ENCODE assay signal across 17 cellular contexts in genomic region chr2:136373035-136373434, GRCh38.
DNase-seq lines count a peak whose midpoint lies in the region; TF ChIP-seq lines count a peak whose summit lies in the region.
"Had no signal": no experiment of that assay in that cellular context is flagged by ENCODE, and none has a peak within 500 bp of the region (broad histone marks: within the 10 kb centered on the region; RNA-seq: fewer than 3 reads in every experiment).

No MANE protein-coding gene starts in this region.

- no peaks in the 10 kb centered on the region for H3K36me3 ChIP-seq in neural cell (ENCODE audit: insufficient read depth, low read length)
- H3K36me3 ChIP-seq: BLaER1 treated with 17β-estradiol and CSF1 and Interleukin-3, amounts not matched to agents 10 nM and 100 nM had no signal

- H3K9me2 ChIP-seq in neural cell (ENCODE audit: insufficient read depth, low read length): no peaks in the 10 kb centered on the region

- H3F3A ChIP-seq in neural cell (ENCODE audit: insufficient read depth, low read length, poor library complexity, severe bottlenecking): no peaks in the 10 kb centered on the region

- H3K27ac Mint-ChIP-seq in T-helper 2 cell treated with Interferon-gamma antibody and Interleukin-4, amounts not matched to agents 5 μg/mL and 100 μg/mL, for 36 hours: no peak overlapping the region
- H3K27ac Mint-ChIP-seq: B cell; CD4-positive, alpha-beta T cell; CD8-positive, alpha-beta T cell had no signal

- H2AFZ ChIP-seq in neural cell (ENCODE audit: low read depth, low read length): no peak overlapping the region

- no peaks in the 10 kb centered on the region for H3K27me3 ChIP-seq in neural cell (ENCODE audit: insufficient read depth, low read depth, low read length)
- H3K27me3 ChIP-seq: BLaER1 treated with 17β-estradiol and CSF1 and Interleukin-3, amounts not matched to agents 10 nM and 100 nM had no signal

- no peak overlapping the region for H3K4me3 Mint-ChIP-seq in T-helper 2 cell treated with Interferon-gamma antibody and Interleukin-4, amounts not matched to agents 5 μg/mL and 100 μg/mL, for 36 hours
- H3K4me3 Mint-ChIP-seq: B cell; CD4-positive, alpha-beta T cell; CD8-positive, alpha-beta T cell had no signal

- peaks cover 48% of the 10 kb centered on the region for H3K4me1 Mint-ChIP-seq in T-helper 2 cell treated with Interferon-gamma antibody and Interleukin-4, amounts not matched to agents 5 μg/mL and 100 μg/mL, for 36 hours (ENCODE audit: low read depth)

- TF ChIP-seq EP300 in neural cell (conservative IDR thresholded peaks at IDR 0.05; ENCODE audit: poor library complexity, severe bottlenecking): peak; percentile 87

- peaks cover 15% of the 10 kb centered on the region for H3K9me3 Mint-ChIP-seq in T-helper 2 cell treated with Interferon-gamma antibody and Interleukin-4, amounts not matched to agents 5 μg/mL and 100 μg/mL, for 36 hours
- H3K9me3 Mint-ChIP-seq: CD4-positive, alpha-beta T cell; CD8-positive, alpha-beta T cell had no signal

- H3K9ac ChIP-seq in neural cell (ENCODE audit: low read length): no peak overlapping the region
- H3K9ac ChIP-seq: BLaER1 treated with 17β-estradiol and CSF1 and Interleukin-3, amounts not matched to agents 10 nM and 100 nM had no signal

- no peak for TF ChIP-seq RAD21 in neural cell (conservative IDR thresholded peaks at IDR 0.05)

- H3K79me2 ChIP-seq in neural cell (replicated peaks; ENCODE audit: insufficient read depth, low read length): no peaks in the 10 kb centered on the region

- H3K9me3 ChIP-seq in neural cell (ENCODE audit: low read length): no peaks in the 10 kb centered on the region
- H3K9me3 ChIP-seq: A549, Caco-2 had no signal

- no peaks in the 10 kb centered on the region for H4K20me1 ChIP-seq in neural cell (ENCODE audit: insufficient read depth)
- H4K20me1 ChIP-seq: BLaER1 treated with 17β-estradiol and CSF1 and Interleukin-3, amounts not matched to agents 10 nM and 100 nM had no signal

- DNase-seq in T-helper 2 cell treated with Interferon-gamma antibody and Interleukin-4, amounts not matched to agents 5 μg/mL and 100 μg/mL, for 36 hours (ENCODE audit: low spot score): peak; percentile 3
- DNase-seq in T-helper 2 cell (no peak), T-helper 1 cell (no peak), NCI-H748 treated with DMSO at 0.1 percent for 48 hours (lab: John Stamatoyannopoulos, UW) (no peak)
- DNase-seq: AML-193; Caco-2; Calu3; CD4-positive, alpha-beta T cell; CD8-positive, alpha-beta T cell; DMS79 treated with DMSO at 0.1 percent for 48 hours; GF-D8 had no signal

- H3K4me3 ChIP-seq in neural cell (ENCODE audit: low read length): no peak overlapping the region
- H3K4me3 ChIP-seq: A549; BLaER1 treated with 17β-estradiol and CSF1 and Interleukin-3, amounts not matched to agents 10 nM and 100 nM had no signal

- peaks cover 10% of the 10 kb centered on the region for H3K36me3 Mint-ChIP-seq in T-helper 2 cell treated with Interferon-gamma antibody and Interleukin-4, amounts not matched to agents 5 μg/mL and 100 μg/mL, for 36 hours (ENCODE audit: low read depth)
- H3K36me3 Mint-ChIP-seq: CD8-positive, alpha-beta T cell had no signal

- H3K27ac ChIP-seq in neural cell (ENCODE audit: low read length): no peak overlapping the region
- H3K27ac ChIP-seq: 22Rv1; A549; BLaER1 treated with 17β-estradiol and CSF1 and Interleukin-3, amounts not matched to agents 10 nM and 100 nM; C4-2B had no signal

- no peak overlapping the region for H3K4me2 ChIP-seq in neural cell (ENCODE audit: low read length)
- H3K4me2 ChIP-seq: A549; BLaER1 treated with 17β-estradiol and CSF1 and Interleukin-3, amounts not matched to agents 10 nM and 100 nM had no signal

- TF ChIP-seq CTCF in neural cell (IDR thresholded peaks at IDR 0.05; ENCODE audit: poor library complexity, severe bottlenecking): no peak

- no peaks in the 10 kb centered on the region for H3K27me3 Mint-ChIP-seq in T-helper 2 cell treated with Interferon-gamma antibody and Interleukin-4, amounts not matched to agents 5 μg/mL and 100 μg/mL, for 36 hours (ENCODE audit: low read depth)
- H3K27me3 Mint-ChIP-seq: B cell; CD4-positive, alpha-beta T cell had no signal

TF ChIP-seq in neural cell, 6 proteins besides CTCF, POLR2A, EP300 and RAD21:
- TF ChIP-seq EZH2 (IDR thresholded peaks at IDR 0.05; ENCODE audit: borderline replicate concordance, insufficient read depth, low read length, poor library complexity, severe bottlenecking) (no peak), SMC3 (conservative IDR thresholded peaks at IDR 0.05; ENCODE audit: poor library complexity) (no peak), REST (IDR thresholded peaks at IDR 0.05; ENCODE audit: borderline replicate concordance) (peak; percentile 13), POLR2AphosphoS5 (IDR thresholded peaks at IDR 0.05) (peak; percentile 87), MXI1 (conservative IDR thresholded peaks at IDR 0.05; ENCODE audit: poor library complexity, severe bottlenecking) (no peak), TAF1 (IDR thresholded peaks at IDR 0.05; ENCODE audit: low read depth) (no peak)
